ENCODE assay signal across 8 cellular contexts in genomic region chr6:158654498-158654897, GRCh38. TPM values are rescaled to one million over a fixed set of nuclear protein-coding genes. Genes with fewer than 3 reads are reported as not detected.
A peak's percentile ranks its signal among the peaks of the same experiment; 100 is the strongest.
DNase-seq lines count a peak whose midpoint lies in the region; ATAC-seq and TF ChIP-seq lines count a peak whose summit lies in the region.

No MANE protein-coding gene starts in this region.

- CTCF ChIA-PET in activated CD8-positive, alpha-beta T cell treated with anti-CD3 and anti-CD28 coated beads, Interleukin-2, amount 10 ng/mL, durations not matched to agents 7 days and 5 days (lab: Charles Lee): interaction anchor here (0.8 to 9.3 kb wide), 7 partner anchors 7 to 433 kb away, joined by 3 to 88 read pairs (median 4); partner anchors contain the start of gene DYNLT1

- H3K27ac Mint-ChIP-seq in activated CD4-positive, alpha-beta T cell treated with anti-CD3 and anti-CD28 coated beads, Interleukin-2, amount 10 ng/mL, durations not matched to agents 24 days and 14 days: peak overlapping the region; percentile 98
- peak overlapping the region; percentile 98 for H3K27ac Mint-ChIP-seq in activated CD8-positive, alpha-beta T cell treated with anti-CD3 and anti-CD28 coated beads, Interleukin-2, amount 10 ng/mL, durations not matched to agents 7 days and 5 days

- H3K4me3 ChIP-seq in parathyroid adenoma (ENCODE audit: low read depth, low read length): no peak overlapping the region

- H3K36me3 Mint-ChIP-seq in activated CD4-positive, alpha-beta T cell treated with anti-CD3 and anti-CD28 coated beads, Interleukin-2, amount 10 ng/mL, durations not matched to agents 24 days and 14 days (ENCODE audit: low read depth): peaks cover 76% of the 10 kb centered on the region
- peaks cover 53% of the 10 kb centered on the region for H3K36me3 Mint-ChIP-seq in activated CD8-positive, alpha-beta T cell treated with anti-CD3 and anti-CD28 coated beads, Interleukin-2, amount 10 ng/mL, durations not matched to agents 7 days and 5 days (ENCODE audit: low read depth)

- POLR2A ChIA-PET in activated CD8-positive, alpha-beta T cell treated with anti-CD3 and anti-CD28 coated beads, Interleukin-2, amount 10 ng/mL, durations not matched to agents 7 days and 5 days (lab: Charles Lee): interaction anchor here (3.7 kb wide), 1 partner anchor 11 kb away, joined by 46 read pairs; the partner anchor contains the start of gene DYNLT1

- H3K36me3 ChIP-seq in parathyroid adenoma (ENCODE audit: control insufficient read depth, insufficient read depth, low read length): no peaks in the 10 kb centered on the region

- peak; percentile 72 for DNase-seq in activated CD4-positive, alpha-beta T cell treated with anti-CD3 and anti-CD28 coated beads, Interleukin-2, amount 10 ng/mL, durations not matched to agents 24 days and 14 days
- no peak for DNase-seq in activated CD4-positive, alpha-beta T cell treated with anti-CD3 and anti-CD28 coated beads, Interleukin-2, amount 50 U/mL, for 1 hour
- DNase-seq in activated CD8-positive, alpha-beta T cell treated with anti-CD3 and anti-CD28 coated beads, Interleukin-2, amount 10 ng/mL, durations not matched to agents 7 days and 5 days: no peak
- peak; percentile 70 for DNase-seq in globus pallidus (ENCODE audit: low spot score)
- DNase-seq in activated effector memory CD4-positive, alpha-beta T cell treated with anti-CD3 and anti-CD28 coated beads, Interleukin-2, amount 50 U/mL, for 16 hours: no peak
- no peak for DNase-seq in GM19240 (ENCODE audit: insufficient read length, low spot score)

- peaks cover 14% of the 10 kb centered on the region for H3K4me1 ChIP-seq in parathyroid adenoma

- H3K4me2 ChIP-seq in parathyroid adenoma (ENCODE audit: low read length): no peak overlapping the region

- no peak for TF ChIP-seq CTCF in parathyroid adenoma (IDR thresholded peaks at IDR 0.05)

- H3K27ac ChIP-seq in parathyroid adenoma: peak overlapping the region; percentile 43

- no peaks in the 10 kb centered on the region for H3K27me3 Mint-ChIP-seq in activated CD4-positive, alpha-beta T cell treated with anti-CD3 and anti-CD28 coated beads, Interleukin-2, amount 10 ng/mL, durations not matched to agents 24 days and 14 days
- H3K27me3 Mint-ChIP-seq in activated CD8-positive, alpha-beta T cell treated with anti-CD3 and anti-CD28 coated beads, Interleukin-2, amount 10 ng/mL, durations not matched to agents 7 days and 5 days (ENCODE audit: low read depth): no peaks in the 10 kb centered on the region

- H3K9me3 Mint-ChIP-seq in activated CD4-positive, alpha-beta T cell treated with anti-CD3 and anti-CD28 coated beads, Interleukin-2, amount 10 ng/mL, durations not matched to agents 24 days and 14 days: no peaks in the 10 kb centered on the region
- H3K9me3 Mint-ChIP-seq in activated CD8-positive, alpha-beta T cell treated with anti-CD3 and anti-CD28 coated beads, Interleukin-2, amount 10 ng/mL, durations not matched to agents 7 days and 5 days (ENCODE audit: insufficient read depth): no peaks in the 10 kb centered on the region

- H3K9me3 ChIP-seq in parathyroid adenoma (ENCODE audit: control insufficient read depth, low read length): no peaks in the 10 kb centered on the region

- intact Hi-C loops in activated CD4-positive, alpha-beta T cell treated with anti-CD3 and anti-CD28 coated beads, Interleukin-2, amount 10 ng/mL, durations not matched to agents 24 days and 14 days (cut with micrococcal nuclease): loop anchor here (5.0 kb wide), 1 partner anchor 1192 kb away; no protein-coding TSS in a partner anchor

- ATAC-seq in activated CD8-positive, alpha-beta T cell treated with anti-CD3 and anti-CD28 coated beads, Interleukin-2, amount 10 ng/mL, durations not matched to agents 7 days and 5 days: no peak
- no peak for ATAC-seq in GM19035 (IDR thresholded peaks at IDR 0.05; ENCODE audit: unreplicated experiment)

- no peaks in the 10 kb centered on the region for H3K27me3 ChIP-seq in parathyroid adenoma (ENCODE audit: control insufficient read depth, insufficient read depth, low read length)

- H2AFZ ChIP-seq in parathyroid adenoma: peak overlapping the region; percentile 16

- H3K4me3 Mint-ChIP-seq in activated CD4-positive, alpha-beta T cell treated with anti-CD3 and anti-CD28 coated beads, Interleukin-2, amount 10 ng/mL, durations not matched to agents 24 days and 14 days: peak overlapping the region; percentile 91
- H3K4me3 Mint-ChIP-seq in activated CD8-positive, alpha-beta T cell treated with anti-CD3 and anti-CD28 coated beads, Interleukin-2, amount 10 ng/mL, durations not matched to agents 7 days and 5 days: peak overlapping the region; percentile 73

- H3K79me2 ChIP-seq in parathyroid adenoma: no peaks in the 10 kb centered on the region

- no peak overlapping the region for H3K9ac ChIP-seq in parathyroid adenoma

- peaks cover 67% of the 10 kb centered on the region for H3K4me1 Mint-ChIP-seq in activated CD4-positive, alpha-beta T cell treated with anti-CD3 and anti-CD28 coated beads, Interleukin-2, amount 10 ng/mL, durations not matched to agents 24 days and 14 days
- peaks cover 72% of the 10 kb centered on the region for H3K4me1 Mint-ChIP-seq in activated CD8-positive, alpha-beta T cell treated with anti-CD3 and anti-CD28 coated beads, Interleukin-2, amount 10 ng/mL, durations not matched to agents 7 days and 5 days (ENCODE audit: low read depth)

RNA-seq across cellular contexts. Expression of gene SYTL3, which starts 4.6 kb away (rescaled TPM):
- 102 and 106 TPM in 2 replicates for total RNA-seq in activated CD4-positive, alpha-beta T cell treated with anti-CD3 and anti-CD28 coated beads, Interleukin-2, amount 10 ng/mL, durations not matched to agents 24 days and 14 days
- total RNA-seq in activated CD8-positive, alpha-beta T cell treated with anti-CD3 and anti-CD28 coated beads, Interleukin-2, amount 10 ng/mL, durations not matched to agents 7 days and 5 days: 10 to 100 TPM; 43.5 to 48.3 TPM

RNA-seq across cellular contexts. Expression of gene DYNLT1, which starts 10.0 kb away (rescaled TPM):
- total RNA-seq in activated CD4-positive, alpha-beta T cell treated with anti-CD3 and anti-CD28 coated beads, Interleukin-2, amount 10 ng/mL, durations not matched to agents 24 days and 14 days: 103 and 110 TPM in 2 replicates
- total RNA-seq in activated CD8-positive, alpha-beta T cell treated with anti-CD3 and anti-CD28 coated beads, Interleukin-2, amount 10 ng/mL, durations not matched to agents 7 days and 5 days: 10 to 100 TPM; 79.0 to 86.4 TPM

Comparison
In these comparisons a context has a peak if more than half of its experiments do, and no peak if none do; other contexts are left out.
1. DNase-seq: peak in activated CD4-positive, alpha-beta T cell treated with anti-CD3 and anti-CD28 coated beads, Interleukin-2, amount 10 ng/mL, durations not matched to agents 24 days and 14 days (single experiment) and globus pallidus (single experiment); none in activated CD4-positive, alpha-beta T cell treated with anti-CD3 and anti-CD28 coated beads, Interleukin-2, amount 50 U/mL, for 1 hour (single experiment), activated CD8-positive, alpha-beta T cell treated with anti-CD3 and anti-CD28 coated beads, Interleukin-2, amount 10 ng/mL, durations not matched to agents 7 days and 5 days (single experiment), activated effector memory CD4-positive, alpha-beta T cell treated with anti-CD3 and anti-CD28 coated beads, Interleukin-2, amount 50 U/mL, for 16 hours (single experiment) and GM19240 (single experiment).